28 cellular contexts compared by ENCODE assay signal in genomic region chr12:128995619-128996018, GRCh38.
A peak's percentile ranks its signal among the peaks of the same experiment; 100 is the strongest.
DNase-seq lines count a peak whose midpoint lies in the region; ATAC-seq, FAIRE-seq and TF ChIP-seq lines count a peak whose summit lies in the region.
"Had no signal": no experiment of that assay in that cellular context is flagged by ENCODE, and none has a peak within 500 bp of the region (broad histone marks: within the 10 kb centered on the region; RNA-seq: fewer than 3 reads in every experiment).

No MANE protein-coding gene starts in this region.

- TF ChIP-seq RAD21 in K562 (CRISPR knock-in tag; conservative IDR thresholded peaks at IDR 0.05 in 1 of 2, IDR thresholded peaks at IDR 0.05 in 1 of 2): no peak
- TF ChIP-seq RAD21 in H1 (IDR thresholded peaks at IDR 0.05 in 1 of 2, conservative IDR thresholded peaks at IDR 0.05 in 1 of 2; ENCODE audit: low read depth in 2 of 2, low read length in 2 of 2): no peak

- H2BK20ac ChIP-seq in H1 (ENCODE audit: low read length): no peak overlapping the region

- no peak overlapping the region for H3K4me3 ChIP-seq in K562
- no peak overlapping the region for H3K4me3 ChIP-seq in H1 (ENCODE audit: extremely low read depth in 1 of 4, insufficient read depth in 2 of 4, low read depth in 3 of 4, low read length in 4 of 4)
- H3K4me3 ChIP-seq: A549; BLaER1; BLaER1 treated with 17β-estradiol and CSF1 and Interleukin-3, amounts not matched to agents 10 nM and 100 nM had no signal

- H3K14ac ChIP-seq in H1 (ENCODE audit: insufficient read length): no peak overlapping the region

- H3K9me3 ChIP-seq in K562 (replicated peaks; ENCODE audit: control insufficient read depth, insufficient read depth, low read depth, low read length) (no peaks in the 10 kb centered on the region), H1 (ENCODE audit: insufficient read depth in 2 of 2, low read depth in 1 of 2, low read length in 1 of 2) (no peaks in the 10 kb centered on the region)
- H3K9me3 ChIP-seq: A549, BE2C, Caco-2 had no signal

- H3K36me3 ChIP-seq in K562 (ENCODE audit: control insufficient read depth, insufficient read depth, low read length) (no peaks in the 10 kb centered on the region), H1 (ENCODE audit: control insufficient read depth in 2 of 4, insufficient read depth in 4 of 4, low read length in 3 of 4) (no peaks in the 10 kb centered on the region)
- H3K36me3 ChIP-seq: BE2C; BLaER1; BLaER1 treated with 17β-estradiol and CSF1 and Interleukin-3, amounts not matched to agents 10 nM and 100 nM had no signal

- no peak overlapping the region for H3K4ac ChIP-seq in H1 (replicated peaks; ENCODE audit: insufficient read length, low read depth, low read length)

- POLR2A ChIA-PET in K562 (lab: Yijun Ruan, JAX): no interaction called here
- POLR2A ChIA-PET in H1 (lab: Charles Lee; ENCODE audit: partially characterized antibody): no interaction called here

- no TSS peak for BruUV-seq in K562 (replicated peaks; lab: Mats Ljungman, UMichigan)

- H3K27ac ChIP-seq in K562 (ENCODE audit: extremely low read depth, low read depth, low read length) (no peak overlapping the region), H1 (ENCODE audit: low read depth, low read length) (no peak overlapping the region)
- H3K27ac ChIP-seq: 22Rv1; A549; BLaER1; BLaER1 treated with 17β-estradiol and CSF1 and Interleukin-3, amounts not matched to agents 10 nM and 100 nM; C4-2B had no signal

- H4K91ac ChIP-seq in H1 (replicated peaks; ENCODE audit: insufficient read length, low read length): no peak overlapping the region

- in situ Hi-C loops in K562 (cut with MboI): no loop called here

- CTCF ChIA-PET in K562 (lab: Yijun Ruan, JAX; ENCODE audit: low intra/inter-chr PET ratio): no interaction called here
- CTCF ChIA-PET in H1 (lab: Charles Lee; ENCODE audit: partially characterized antibody): no interaction called here

- no peak for FAIRE-seq in K562 (lab: Jason Lieb, UNC)
- no peak for FAIRE-seq in H1 (lab: Jason Lieb, UNC)
- FAIRE-seq: A204.1, A549, D721Med had no signal

- no peak overlapping the region for H2BK15ac ChIP-seq in H1 (ENCODE audit: low read length)

- H3K27me3 ChIP-seq in K562 (ENCODE audit: control insufficient read depth in 2 of 2, insufficient read depth in 2 of 2, low read length in 2 of 2) (peaks cover 0 to 8% of the 10 kb centered on the region in 2 experiments; a peak in 1 of 5 replicates), H1 (replicated peaks in 1 of 4; ENCODE audit: control insufficient read depth in 3 of 4, extremely low read depth in 1 of 4, insufficient read depth in 3 of 4, low read length in 3 of 4) (no peaks in the 10 kb centered on the region; a peak in 1 of 7 replicates)
- H3K27me3 ChIP-seq: BE2C; BLaER1; BLaER1 treated with 17β-estradiol and CSF1 and Interleukin-3, amounts not matched to agents 10 nM and 100 nM had no signal

- no peak overlapping the region for H2BK120ac ChIP-seq in H1 (replicated peaks; ENCODE audit: low read depth, low read length)

- no peak overlapping the region for H4K8ac ChIP-seq in H1 (ENCODE audit: extremely low read depth, insufficient read depth, low read length)

- no peak overlapping the region for H3K23ac ChIP-seq in H1 (ENCODE audit: insufficient read length)

- no peaks in the 10 kb centered on the region for H3K9me1 ChIP-seq in K562 (ENCODE audit: control insufficient read depth, insufficient read depth, low read length)

- DNase-seq in OCI-M1 (lab: John Stamatoyannopoulos, UW) (peak; percentile 21), K562 (ENCODE audit: extremely low read depth in 1 of 4, low spot score in 3 of 4) (peak in 1 of 4 experiments; percentile 17), H1 (ENCODE audit: low read depth in 1 of 2, low spot score in 2 of 2) (no peak), putamen (ENCODE audit: low spot score) (no peak), NCI-H345 treated with DMSO at 0.1 percent for 48 hours (lab: John Stamatoyannopoulos, UW; ENCODE audit: unreplicated experiment) (no peak)
- DNase-seq: 8988T; ACHN; AML-193; BE2C; Caco-2; Calu3; CD4-positive, alpha-beta memory T cell; CD4-positive, alpha-beta T cell; CD4-positive, CD25-positive, alpha-beta regulatory T cell; CD8-positive, alpha-beta memory T cell; CD8-positive, alpha-beta T cell; DMS 273 treated with DMSO at 0.1 percent for 48 hours; DMS153; DND-41; EL had no signal

- no peak overlapping the region for H2BK12ac ChIP-seq in H1 (ENCODE audit: low read depth, low read length)

- H3K79me2 ChIP-seq in K562 (ENCODE audit: control insufficient read depth, insufficient read depth, low read length): no peaks in the 10 kb centered on the region
- H3K79me2 ChIP-seq in H1 (ENCODE audit: control insufficient read depth in 1 of 2, insufficient read depth in 2 of 2, low read length in 2 of 2): no peaks in the 10 kb centered on the region

- TF ChIP-seq EP300 in K562 (IDR thresholded peaks at IDR 0.05; ENCODE audit: low read length): no peak
- TF ChIP-seq EP300 in H1 (IDR thresholded peaks at IDR 0.05; ENCODE audit: borderline replicate concordance in 1 of 2, low read depth in 2 of 2, low read length in 2 of 2): no peak

- H3K4me2 ChIP-seq in K562 (ENCODE audit: insufficient read depth, low read length): no peak overlapping the region
- no peak overlapping the region for H3K4me2 ChIP-seq in H1 (ENCODE audit: insufficient read depth in 1 of 2, low read depth in 2 of 2, low read length in 2 of 2)
- H3K4me2 ChIP-seq: A549; BLaER1; BLaER1 treated with 17β-estradiol and CSF1 and Interleukin-3, amounts not matched to agents 10 nM and 100 nM had no signal

- WGBS in K562 (ENCODE audit: insufficient coverage, low coverage, missing lambda C conversion rate): 0% methylated on average over 8 of the region's 8 CpGs
- 72% methylated on average over 8 of the region's 8 CpGs; no CpG with 5 or more reads in 1 of the 2 experiments for WGBS in H1 (ENCODE audit: extremely low coverage in 1 of 2, insufficient coverage in 1 of 2, insufficient read length in 1 of 2, insufficient replicate concordance in 2 of 2, low coverage in 1 of 2, low lambda C conversion rate in 2 of 2, missing lambda C conversion rate in 1 of 2), 2 experiments

- no peak overlapping the region for H2AK5ac ChIP-seq in H1 (ENCODE audit: low read depth, low read length)

- H3K23me2 ChIP-seq in H1 (ENCODE audit: low read depth, low read length): no peaks in the 10 kb centered on the region

- H3K18ac ChIP-seq in H1 (ENCODE audit: extremely low read depth, low read length): no peak overlapping the region

- H3K9ac ChIP-seq in K562 (ENCODE audit: insufficient read depth in 1 of 2, low read depth in 2 of 2, low read length in 2 of 2) (no peak overlapping the region), H1 (replicated peaks in 1 of 4; ENCODE audit: extremely low read depth in 1 of 4, low read depth in 3 of 4, low read length in 3 of 4) (no peak overlapping the region)
- H3K9ac ChIP-seq: BLaER1; BLaER1 treated with 17β-estradiol and CSF1 and Interleukin-3, amounts not matched to agents 10 nM and 100 nM had no signal

- H2BK5ac ChIP-seq in H1 (ENCODE audit: low read depth, low read length): no peak overlapping the region

- H3K4me1 ChIP-seq in K562 (replicated peaks in 1 of 2; ENCODE audit: control insufficient read depth in 2 of 2, insufficient read depth in 2 of 2, low read length in 2 of 2) (no peaks in the 10 kb centered on the region), H1 (replicated peaks in 1 of 4; ENCODE audit: control insufficient read depth in 3 of 4, insufficient read depth in 4 of 4, low read length in 3 of 4) (no peaks in the 10 kb centered on the region)
- H3K4me1 ChIP-seq: A549; BE2C; BLaER1; BLaER1 treated with 17β-estradiol and CSF1 and Interleukin-3, amounts not matched to agents 10 nM and 100 nM; Caco-2 had no signal

- TF ChIP-seq POLR2A in K562 (conservative IDR thresholded peaks at IDR 0.05): no peak
- TF ChIP-seq POLR2A in H1 (IDR thresholded peaks at IDR 0.05; ENCODE audit: control extremely low read depth in 1 of 2, low read depth in 2 of 2, low read length in 2 of 2): no peak

- H4K20me1 ChIP-seq in K562 (replicated peaks; ENCODE audit: control insufficient read depth, insufficient read depth, low read length): no peaks in the 10 kb centered on the region
- H4K20me1 ChIP-seq in H1 (replicated peaks in 1 of 2; ENCODE audit: control insufficient read depth in 1 of 2, insufficient read depth in 2 of 2, low read length in 2 of 2): no peaks in the 10 kb centered on the region
- H4K20me1 ChIP-seq: BLaER1; BLaER1 treated with 17β-estradiol and CSF1 and Interleukin-3, amounts not matched to agents 10 nM and 100 nM had no signal

- intact Hi-C loops in K562 (cut with micrococcal nuclease): no loop called here

- H4K5ac ChIP-seq in H1 (ENCODE audit: insufficient read length, low read depth, low read length): no peak overlapping the region

- H3K79me1 ChIP-seq in H1 (ENCODE audit: low read depth, low read length): no peaks in the 10 kb centered on the region

- no peak overlapping the region for H3K56ac ChIP-seq in H1 (replicated peaks; ENCODE audit: insufficient read length, low read depth, low read length)

- ATAC-seq in K562: peak; percentile 86
- ATAC-seq in HG03159 (IDR thresholded peaks at IDR 0.05; ENCODE audit: unreplicated experiment): no peak
- ATAC-seq: A549; CD8-positive, alpha-beta T cell had no signal

- H2AFZ ChIP-seq in K562 (ENCODE audit: low read depth, low read length) (no peak overlapping the region), H1 (ENCODE audit: low read length) (no peak overlapping the region)

- TF ChIP-seq CTCF in K562 (IDR thresholded peaks at IDR 0.05 in 2 of 3, conservative IDR thresholded peaks at IDR 0.05 in 1 of 3; ENCODE audit: insufficient read depth in 2 of 3, low read depth in 1 of 3, low read length in 3 of 3) (no peak), H1 (IDR thresholded peaks at IDR 0.05; ENCODE audit: control extremely low read depth in 1 of 3, insufficient read depth in 1 of 3, low read depth in 1 of 3, low read length in 3 of 3) (no peak)

TF ChIP-seq in K562, 482 proteins besides CTCF, POLR2A, EP300 and RAD21 (continues in another document):
- no peak for TF ChIP-seq SUPT5H (IDR thresholded peaks at IDR 0.05)

TF ChIP-seq in H1, 55 proteins besides CTCF, POLR2A, EP300 and RAD21:
- peak; percentile 39; the same call in 1 of the 2 replicates for TF ChIP-seq SRF (IDR thresholded peaks at IDR 0.05; ENCODE audit: low read depth, low read length)
- no peak for TF ChIP-seq JUN (IDR thresholded peaks at IDR 0.05; ENCODE audit: low read depth, low read length)
